ENCODE assay signal across 9 cellular contexts in the genomic region with DNA sequence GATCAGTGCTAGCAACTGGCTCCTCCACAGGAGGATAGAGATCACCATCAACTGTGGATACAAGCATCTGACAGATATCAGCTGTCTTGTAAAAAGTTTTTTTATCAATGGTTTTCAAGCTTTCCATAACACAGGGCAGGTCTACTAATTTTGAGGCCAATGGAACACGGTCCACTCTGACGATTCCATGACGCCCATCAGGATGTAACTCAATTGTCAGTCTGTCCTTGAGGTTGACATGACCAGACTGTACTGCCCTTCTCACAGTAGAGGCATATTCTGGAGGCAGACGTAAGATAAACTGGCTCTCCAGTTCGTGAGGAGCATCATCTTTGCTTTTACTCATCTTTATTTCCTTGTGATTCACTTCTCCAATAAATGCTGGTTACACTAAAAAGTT. TPM values are rescaled to one million over a fixed set of nuclear protein-coding genes. Genes with fewer than 3 reads are reported as not detected.
DNase-seq lines count a peak whose midpoint lies in the region; ATAC-seq, FAIRE-seq and TF ChIP-seq lines count a peak whose summit lies in the region.
"Had no signal": no experiment of that assay in that cellular context is flagged by ENCODE, and none has a peak within 500 bp of the region (broad histone marks: within the 10 kb centered on the region; RNA-seq: fewer than 3 reads in every experiment).

No MANE protein-coding gene starts in this region.

- WGBS in small intestine, 3 donors: 76 to 85% (median 82%) methylated on average over 5 of the region's 5 CpGs

- peaks cover 63% of the 10 kb centered on the region for H3K9me3 Mint-ChIP-seq in T-helper 2 cell treated with Interferon-gamma antibody and Interleukin-4, amounts not matched to agents 5 μg/mL and 100 μg/mL, for 36 hours
- peaks cover 41 to 49% of the 10 kb centered on the region in 2 donors for H3K9me3 Mint-ChIP-seq in activated naive CD4-positive, alpha-beta T cell treated with anti-CD3 and anti-CD28 coated beads, Interleukin-2, amount 50 U/mL, for 72 hours

- no peak for ATAC-seq in activated naive CD4-positive, alpha-beta T cell treated with anti-CD3 and anti-CD28 coated beads, Interleukin-2, amount 50 U/mL, for 72 hours
- ATAC-seq in GM18498 (IDR thresholded peaks at IDR 0.05; ENCODE audit: unreplicated experiment): no peak

- intact Hi-C loops in kidney (cut with DNase I): no loop called here

- peaks cover 2% of the 10 kb centered on the region for H3K27me3 Mint-ChIP-seq in T-helper 2 cell treated with Interferon-gamma antibody and Interleukin-4, amounts not matched to agents 5 μg/mL and 100 μg/mL, for 36 hours (ENCODE audit: low read depth)

- peak overlapping the region; percentile 98 for H3K27ac Mint-ChIP-seq in T-helper 2 cell treated with Interferon-gamma antibody and Interleukin-4, amounts not matched to agents 5 μg/mL and 100 μg/mL, for 36 hours
- peak overlapping the region; percentile 99 for H3K27ac Mint-ChIP-seq in activated naive CD4-positive, alpha-beta T cell treated with anti-CD3 and anti-CD28 coated beads, Interleukin-2, amount 50 U/mL, for 72 hours

- H3K9ac ChIP-seq in kidney (ENCODE audit: low read length in 2 of 2): no peak overlapping the region

- no peak for TF ChIP-seq CTCF in kidney (IDR thresholded peaks at IDR 0.05; ENCODE audit: borderline replicate concordance, extremely low read depth, insufficient read depth)

- H3K36me3 Mint-ChIP-seq in T-helper 2 cell treated with Interferon-gamma antibody and Interleukin-4, amounts not matched to agents 5 μg/mL and 100 μg/mL, for 36 hours (ENCODE audit: low read depth): peaks cover 58% of the 10 kb centered on the region
- peaks cover 48 to 64% of the 10 kb centered on the region in 2 donors for H3K36me3 Mint-ChIP-seq in activated naive CD4-positive, alpha-beta T cell treated with anti-CD3 and anti-CD28 coated beads, Interleukin-2, amount 50 U/mL, for 72 hours

- peaks cover 45 to 61% of the 10 kb centered on the region in 2 donors for H3K9me3 ChIP-seq in kidney (ENCODE audit: control insufficient read depth in 1 of 2, low read length in 2 of 2)
- peaks cover 7% of the 10 kb centered on the region for H3K9me3 ChIP-seq in small intestine (ENCODE audit: control insufficient read depth, low read depth)

- no peak for DNase-seq in T-helper 2 cell treated with Interferon-gamma antibody and Interleukin-4, amounts not matched to agents 5 μg/mL and 100 μg/mL, for 36 hours (ENCODE audit: low spot score)
- DNase-seq in T-helper 2 cell (no peak), kidney (no peak), small intestine (no peak), NCI-H1417 (lab: John Stamatoyannopoulos, UW) (no peak)
- no peak for DNase-seq in activated naive CD4-positive, alpha-beta T cell treated with anti-CD3 and anti-CD28 coated beads, Interleukin-2, amount 50 U/mL, for 72 hours (ENCODE audit: low spot score in 2 of 2)

- H3K4me1 ChIP-seq in kidney (ENCODE audit: control insufficient read depth in 1 of 2, insufficient read depth in 1 of 2, low read depth in 1 of 2, low read length in 2 of 2): peaks cover 0 to 3% of the 10 kb centered on the region in 2 donors
- H3K4me1 ChIP-seq in small intestine (ENCODE audit: control insufficient read depth in 2 of 2, insufficient read depth in 1 of 2, low read depth in 1 of 2, low read length in 1 of 2): peaks cover 0 to 2% of the 10 kb centered on the region in 2 donors

- peak overlapping the region; percentile 98 for H3K4me3 Mint-ChIP-seq in T-helper 2 cell treated with Interferon-gamma antibody and Interleukin-4, amounts not matched to agents 5 μg/mL and 100 μg/mL, for 36 hours

- H3K27ac ChIP-seq in kidney (ENCODE audit: low read depth in 2 of 2, low read length in 2 of 2) (no peak overlapping the region), temporal lobe (ENCODE audit: low read depth, low read length) (peak overlapping the region; percentile 89), small intestine (ENCODE audit: low read depth in 1 of 2, low read length in 1 of 2) (no peak overlapping the region)

- FAIRE-seq in kidney (lab: Jason Lieb, UNC): no peak
- FAIRE-seq in small intestine (lab: Jason Lieb, UNC): no peak

- H3K36me3 ChIP-seq in kidney (ENCODE audit: control insufficient read depth in 1 of 2, insufficient read depth in 2 of 2, low read length in 2 of 2) (peaks cover 0 to 11% of the 10 kb centered on the region in 2 donors), small intestine (ENCODE audit: control insufficient read depth in 2 of 2, insufficient read depth in 2 of 2, low read length in 2 of 2) (peaks cover 2 to 15% of the 10 kb centered on the region in 2 donors)

- no peaks in the 10 kb centered on the region for H3K27me3 ChIP-seq in small intestine (ENCODE audit: control insufficient read depth in 2 of 2, insufficient read depth in 2 of 2, low read length in 2 of 2)

- peaks cover 20% of the 10 kb centered on the region for H3K4me1 Mint-ChIP-seq in T-helper 2 cell treated with Interferon-gamma antibody and Interleukin-4, amounts not matched to agents 5 μg/mL and 100 μg/mL, for 36 hours (ENCODE audit: low read depth)

- H3K4me3 ChIP-seq in kidney (ENCODE audit: low read length in 2 of 2) (peak overlapping the region; percentile 88 to 96), small intestine (ENCODE audit: low read depth in 1 of 2, low read length in 2 of 2) (peak overlapping the region in 1 of 2 donors; percentile 61)

RNA-seq across cellular contexts. Expression of gene TAF7, which starts 0.9 kb away (rescaled TPM):
- 10 to 100 TPM; 44.7 to 46.7 TPM for total RNA-seq in activated naive CD4-positive, alpha-beta T cell treated with anti-CD3 and anti-CD28 coated beads, Interleukin-2, amount 50 U/mL, for 72 hours
- total RNA-seq in kidney: 73.5 TPM
- polyA plus RNA-seq in kidney (ENCODE audit: insufficient read depth, low read depth, low replicate concordance): 71.3 TPM
- 74.5 TPM for total RNA-seq in temporal lobe
- polyA plus RNA-seq in small intestine: 10 to 100 TPM; 58.8 to 71.3 (median 60.8) TPM

RNA-seq across cellular contexts. Expression of gene PCDHGA1, which starts 10.6 kb away (rescaled TPM):
- under 1 TPM in 1 of 2 donors, not detected in 1; 0.11 TPM for total RNA-seq in activated naive CD4-positive, alpha-beta T cell treated with anti-CD3 and anti-CD28 coated beads, Interleukin-2, amount 50 U/mL, for 72 hours
- total RNA-seq in kidney: 0.69 TPM
- 0.19 TPM for polyA plus RNA-seq in kidney (ENCODE audit: insufficient read depth, low read depth, low replicate concordance)
- total RNA-seq in temporal lobe: 3.2 TPM
- under 1 TPM in 2 of 3 donors, not detected in 1; 0.13 to 0.27 TPM for polyA plus RNA-seq in small intestine

RNA-seq across cellular contexts. Expression of gene SLC25A2, which starts 15.8 kb away (rescaled TPM):
- under 1 TPM in 1 of 2 donors, not detected in 1; 0.23 TPM for total RNA-seq in activated naive CD4-positive, alpha-beta T cell treated with anti-CD3 and anti-CD28 coated beads, Interleukin-2, amount 50 U/mL, for 72 hours
- total RNA-seq in kidney: 0.94 TPM
- not detected for polyA plus RNA-seq in kidney (ENCODE audit: insufficient read depth, low read depth, low replicate concordance)
- total RNA-seq in temporal lobe: not detected
- under 1 TPM in 2 of 3 donors, not detected in 1; 0.15 to 0.45 TPM for polyA plus RNA-seq in small intestine
- total RNA-seq: A172 had no signal

RNA-seq across cellular contexts. Expression of gene PCDHGA2, which starts 18.9 kb away (rescaled TPM):
- not detected for total RNA-seq in activated naive CD4-positive, alpha-beta T cell treated with anti-CD3 and anti-CD28 coated beads, Interleukin-2, amount 50 U/mL, for 72 hours
- 4.7 TPM for total RNA-seq in kidney
- 0.73 TPM for polyA plus RNA-seq in kidney (ENCODE audit: insufficient read depth, low read depth, low replicate concordance)
- total RNA-seq in temporal lobe: 8.9 TPM
- under 1 TPM in 2 of 3 donors, not detected in 1; 0.27 to 0.64 TPM for polyA plus RNA-seq in small intestine

RNA-seq across cellular contexts. Expression of gene PCDHGA3, which starts 23.9 kb away (rescaled TPM):
- total RNA-seq in activated naive CD4-positive, alpha-beta T cell treated with anti-CD3 and anti-CD28 coated beads, Interleukin-2, amount 50 U/mL, for 72 hours: not detected
- total RNA-seq in kidney (4.0 TPM), temporal lobe (6.6 TPM)
- polyA plus RNA-seq in kidney (ENCODE audit: insufficient read depth, low read depth, low replicate concordance) (0.22 TPM), small intestine (under 1 TPM in 1 of 3 donors, not detected in 2; 0.24 TPM)
- total RNA-seq: A172 had no signal
